ENCODE assay signal across 1 cellular context in the genomic region with DNA sequence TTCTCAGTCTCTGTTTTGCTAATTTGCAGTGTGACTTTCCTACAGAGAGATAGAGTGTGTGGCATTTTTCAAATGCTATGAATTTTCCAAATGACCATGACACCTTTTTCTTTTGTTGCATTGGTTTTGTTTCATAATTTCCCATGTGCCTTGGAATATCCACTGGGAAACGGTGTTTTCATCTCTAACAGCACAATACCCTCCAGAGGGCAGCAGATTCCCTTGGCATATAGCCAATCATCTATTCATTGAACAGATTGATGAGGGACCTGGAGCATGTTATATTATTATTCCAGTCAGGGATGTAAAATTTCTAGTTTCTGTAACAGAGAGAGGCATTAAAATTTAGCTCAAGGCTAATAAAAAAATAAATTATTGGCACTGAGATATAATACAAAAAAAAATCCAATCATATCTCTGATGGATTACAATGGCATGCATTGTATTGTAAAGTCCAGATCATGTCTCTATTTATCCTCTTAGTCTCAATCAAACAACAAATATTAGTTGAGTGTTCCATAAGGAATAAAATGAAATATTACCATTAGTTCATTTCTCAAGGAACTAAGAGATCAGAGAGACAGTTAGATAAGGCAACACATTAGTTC.
TF ChIP-seq lines count a peak whose summit lies in the region.

No MANE protein-coding gene starts in this region.

TF ChIP-seq in K562, 482 proteins besides CTCF, POLR2A, EP300 and RAD21 (continued from another document):
- TF ChIP-seq MITF (IDR thresholded peaks at IDR 0.05) (no peak), ZNF280A (IDR thresholded peaks at IDR 0.05; ENCODE audit: low read depth, partially characterized antibody) (no peak), KAT2B (IDR thresholded peaks at IDR 0.05; ENCODE audit: low read depth, low read length) (no peak), KDM1A (IDR thresholded peaks at IDR 0.05) (no peak), CSDE1 (IDR thresholded peaks at IDR 0.05) (no peak), BHLHE40 (IDR thresholded peaks at IDR 0.05; ENCODE audit: low read length) (no peak), KLF16 (IDR thresholded peaks at IDR 0.05) (no peak), NFIC (IDR thresholded peaks at IDR 0.05) (peak; percentile 97), ZNF232 (CRISPR knock-in tag; IDR thresholded peaks at IDR 0.05) (no peak), ZKSCAN1 (IDR thresholded peaks at IDR 0.05; ENCODE audit: low read depth, low read length) (no peak), GABPA (tag; conservative IDR thresholded peaks at IDR 0.05; ENCODE audit: low read depth) (no peak)
TF ChIP-seq in K562: peak in this region for 2.
